ENCODE assay signal across 26 cellular contexts in genomic region chr7:151662291-151662690, GRCh38.
"Had no signal": no experiment of that assay in that cellular context is flagged by ENCODE, and none has a peak within 500 bp of the region (broad histone marks: within the 10 kb centered on the region; RNA-seq: fewer than 3 reads in every experiment).

No MANE protein-coding gene starts in this region.

- H3K4me3 ChIP-seq: smooth muscle cell, uterus had no signal

- H3K4me1 ChIP-seq: parathyroid adenoma, uterus had no signal

- H3K4me2 ChIP-seq: smooth muscle cell had no signal

- H3K9ac ChIP-seq: parathyroid adenoma had no signal

- H3K27ac ChIP-seq: parathyroid adenoma, uterus, WERI-Rb-1 had no signal

- H3K36me3 ChIP-seq: uterus, WERI-Rb-1 had no signal

- H3K9me3 ChIP-seq: uterus had no signal

- H3K27me3 Mint-ChIP-seq: activated CD4-positive, alpha-beta T cell treated with anti-CD3 and anti-CD28 coated beads, Interleukin-2, amount 10 ng/mL, durations not matched to agents 7 days and 5 days; activated CD8-positive, alpha-beta memory T cell treated with anti-CD3 and anti-CD28 coated beads, Interleukin-2, amount 10 ng/mL, durations not matched to agents 7 days and 5 days; activated CD8-positive, alpha-beta T cell treated with anti-CD3 and anti-CD28 coated beads for 36 hours; activated naive CD4-positive, alpha-beta T cell treated with anti-CD3 and anti-CD28 coated beads, Interleukin-2, amount 50 U/mL, for 24 hours; brain; stimulated activated naive B cell treated with anti-CD40 and anti-IgM and Interleukin-4, amounts not matched to agents 10 μg/mL and 1 μg/mL and 100 μg/mL, for 72 hours; T-cell had no signal

- H3K27ac Mint-ChIP-seq: activated CD4-positive, alpha-beta T cell treated with anti-CD3 and anti-CD28 coated beads, Interleukin-2, amount 10 ng/mL, durations not matched to agents 7 days and 5 days; activated CD8-positive, alpha-beta memory T cell treated with anti-CD3 and anti-CD28 coated beads, Interleukin-2, amount 10 ng/mL, durations not matched to agents 7 days and 5 days; activated CD8-positive, alpha-beta T cell treated with anti-CD3 and anti-CD28 coated beads for 36 hours; activated naive CD4-positive, alpha-beta T cell treated with anti-CD3 and anti-CD28 coated beads, Interleukin-2, amount 50 U/mL, for 24 hours; activated T-helper 1 cell treated with anti-CD3 and anti-CD28 coated beads, Interleukin-12 subunit alpha, Interleukin-12 subunit beta, Interleukin-2, Interleukin-4 antibody, amounts not matched to agents 30 ng/mL and 10 ng/mL and 1 ng/mL, durations not matched to agents 14 hours and 24 hours and 36 hours; natural killer cell; stimulated activated naive B cell treated with anti-CD40 and anti-IgM and Interleukin-4, amounts not matched to agents 10 μg/mL and 1 μg/mL and 100 μg/mL, for 72 hours; T-cell; T-helper 2 cell treated with Interferon-gamma antibody and Interleukin-4, amounts not matched to agents 5 μg/mL and 100 μg/mL, for 36 hours had no signal

- H3K79me2 ChIP-seq: parathyroid adenoma had no signal

- DNase-seq: activated CD4-positive, alpha-beta T cell treated with anti-CD3 and anti-CD28 coated beads, Interleukin-2, amount 10 ng/mL, durations not matched to agents 7 days and 5 days; activated CD4-positive, CD25-positive, alpha-beta regulatory T cell treated with anti-CD3 and anti-CD28 coated beads, Interleukin-2, amount 50 U/mL, for 72 hours; activated CD8-positive, alpha-beta memory T cell treated with anti-CD3 and anti-CD28 coated beads, Interleukin-2, amount 10 ng/mL, durations not matched to agents 7 days and 5 days; activated CD8-positive, alpha-beta T cell treated with anti-CD3 and anti-CD28 coated beads for 36 hours; activated gamma-delta T cell treated with Interleukin-2 at 50 U/mL for 16 hours; aorta; caudate nucleus; dermis blood vessel endothelial cell; effector memory CD4-positive, alpha-beta T cell; left ventricle myocardium superior; mammary epithelial cell; midbrain; natural killer cell; stimulated activated CD4-positive, alpha-beta T cell treated with anti-CD3 and anti-CD28 coated beads, Interleukin-15, amount 100 ng/mL, for 24 hours; stimulated activated naive B cell treated with anti-CD40 and anti-IgM and Interleukin-4, amounts not matched to agents 10 μg/mL and 1 μg/mL and 100 μg/mL, for 72 hours; T-cell; uterus; WERI-Rb-1 had no signal

- H3K27me3 ChIP-seq: uterus had no signal

- ATAC-seq: activated CD8-positive, alpha-beta memory T cell treated with anti-CD3 and anti-CD28 coated beads, Interleukin-2, amount 10 ng/mL, durations not matched to agents 7 days and 5 days; activated CD8-positive, alpha-beta T cell treated with anti-CD3 and anti-CD28 coated beads for 36 hours; esophagus mucosa; left ventricle myocardium superior; natural killer cell; sciatic nerve; T-cell had no signal

- H3K36me3 Mint-ChIP-seq: natural killer cell had no signal

- H2AFZ ChIP-seq: parathyroid adenoma had no signal

- H3K4me3 Mint-ChIP-seq: activated CD4-positive, alpha-beta T cell treated with anti-CD3 and anti-CD28 coated beads, Interleukin-2, amount 10 ng/mL, durations not matched to agents 7 days and 5 days; activated CD8-positive, alpha-beta memory T cell treated with anti-CD3 and anti-CD28 coated beads, Interleukin-2, amount 10 ng/mL, durations not matched to agents 7 days and 5 days; activated CD8-positive, alpha-beta T cell treated with anti-CD3 and anti-CD28 coated beads for 36 hours; activated naive CD4-positive, alpha-beta T cell treated with anti-CD3 and anti-CD28 coated beads, Interleukin-2, amount 50 U/mL, for 24 hours; activated T-helper 1 cell treated with anti-CD3 and anti-CD28 coated beads, Interleukin-12 subunit alpha, Interleukin-12 subunit beta, Interleukin-2, Interleukin-4 antibody, amounts not matched to agents 30 ng/mL and 10 ng/mL and 1 ng/mL, durations not matched to agents 14 hours and 24 hours and 36 hours; brain; natural killer cell; stimulated activated naive B cell treated with anti-CD40 and anti-IgM and Interleukin-4, amounts not matched to agents 10 μg/mL and 1 μg/mL and 100 μg/mL, for 72 hours; T-cell; T-helper 2 cell treated with Interferon-gamma antibody and Interleukin-4, amounts not matched to agents 5 μg/mL and 100 μg/mL, for 36 hours had no signal

- H3K4me1 Mint-ChIP-seq: activated CD4-positive, alpha-beta T cell treated with anti-CD3 and anti-CD28 coated beads, Interleukin-2, amount 10 ng/mL, durations not matched to agents 7 days and 5 days; activated CD8-positive, alpha-beta memory T cell treated with anti-CD3 and anti-CD28 coated beads, Interleukin-2, amount 10 ng/mL, durations not matched to agents 7 days and 5 days had no signal

- H3K9me3 Mint-ChIP-seq: activated T-helper 1 cell treated with anti-CD3 and anti-CD28 coated beads, Interleukin-12 subunit alpha, Interleukin-12 subunit beta, Interleukin-2, Interleukin-4 antibody, amounts not matched to agents 30 ng/mL and 10 ng/mL and 1 ng/mL, durations not matched to agents 14 hours and 24 hours and 36 hours; natural killer cell; T-helper 2 cell treated with Interferon-gamma antibody and Interleukin-4, amounts not matched to agents 5 μg/mL and 100 μg/mL, for 36 hours had no signal
